9 cellular contexts compared by ENCODE assay signal in genomic region chr12:111434049-111434448, GRCh38. TPM values are rescaled to one million over a fixed set of nuclear protein-coding genes. Genes with fewer than 3 reads are reported as not detected.
DNase-seq lines count a peak whose midpoint lies in the region; ATAC-seq, FAIRE-seq and TF ChIP-seq lines count a peak whose summit lies in the region.
"Had no signal": no experiment of that assay in that cellular context is flagged by ENCODE, and none has a peak within 500 bp of the region (broad histone marks: within the 10 kb centered on the region; RNA-seq: fewer than 3 reads in every experiment).

No MANE protein-coding gene starts in this region.

- DNase-seq in heart right ventricle (no peak), Right ventricle myocardium inferior (ENCODE audit: missing footprints) (no peak), K562 (ENCODE audit: extremely low read depth in 1 of 4, low spot score in 3 of 4) (no peak), vagina (ENCODE audit: extremely low spot score in 2 of 2) (no peak), glomerular visceral epithelial cell (ENCODE audit: extremely low spot score) (no peak), A172 (ENCODE audit: low spot score) (no peak)
- no peak for DNase-seq in stimulated activated CD4-positive, alpha-beta T cell treated with anti-CD3 and anti-CD28 coated beads, Interleukin-1b, Interleukin-23, amount 100 ng/mL, for 48 hours
- DNase-seq: NCI-H1092 had no signal

- no peaks in the 10 kb centered on the region for H3K27me3 ChIP-seq in heart right ventricle
- H3K27me3 ChIP-seq in K562 (ENCODE audit: control insufficient read depth in 2 of 2, insufficient read depth in 2 of 2, low read length in 2 of 2) = no peaks in the 10 kb centered on the region
- H3K27me3 ChIP-seq in muscle layer of duodenum (ENCODE audit: low read depth, low read length) = no peaks in the 10 kb centered on the region
- no peaks in the 10 kb centered on the region for H3K27me3 ChIP-seq in vagina

- TF ChIP-seq POLR2A in K562 (conservative IDR thresholded peaks at IDR 0.05) (no peak), vagina (IDR thresholded peaks at IDR 0.05) (no peak)

- H3K36me3 ChIP-seq in heart right ventricle = peaks cover 0 to 3% (median 0%) of the 10 kb centered on the region in 9 donors
- H3K36me3 ChIP-seq in K562 (ENCODE audit: control insufficient read depth, insufficient read depth, low read length) = peaks cover 70% of the 10 kb centered on the region; the same call in 2 of the 3 replicates
- no peaks in the 10 kb centered on the region for H3K36me3 ChIP-seq in muscle layer of duodenum (ENCODE audit: control insufficient read depth in 1 of 2, insufficient read depth in 2 of 2, low read length in 2 of 2)
- no peaks in the 10 kb centered on the region for H3K36me3 ChIP-seq in vagina

- POLR2A ChIA-PET in K562 (lab: Yijun Ruan, JAX) = interaction anchor here (1.0 to 2.3 kb wide), 5 partner anchors 8 to 18 kb away, joined by 4 to 16 read pairs (median 5); no protein-coding TSS in a partner anchor

- intact Hi-C loops in heart right ventricle (cut with DNase I) = no loop called here
- intact Hi-C loops in Right ventricle myocardium inferior (cut with DNase I) = no loop called here
- intact Hi-C loops in K562 (cut with micrococcal nuclease) = no loop called here
- intact Hi-C loops in vagina (cut with DNase I) = no loop called here

- CTCF ChIA-PET in K562 (lab: Yijun Ruan, JAX; ENCODE audit: low intra/inter-chr PET ratio) = no interaction called here

- ATAC-seq in heart right ventricle = no peak
- no peak for ATAC-seq in Right ventricle myocardium inferior
- no peak for ATAC-seq in K562

- H3K9me3 ChIP-seq in heart right ventricle (no peaks in the 10 kb centered on the region), K562 (replicated peaks; ENCODE audit: control insufficient read depth, insufficient read depth, low read depth, low read length) (no peaks in the 10 kb centered on the region), muscle layer of duodenum (ENCODE audit: control insufficient read depth in 1 of 2, low read length in 2 of 2) (no peaks in the 10 kb centered on the region), vagina (no peaks in the 10 kb centered on the region)

- peaks cover 44% of the 10 kb centered on the region for H4K20me1 ChIP-seq in K562 (replicated peaks; ENCODE audit: control insufficient read depth, insufficient read depth, low read length)

- 16 to 54% methylated on average over 3 of the region's 3 CpGs for WGBS in heart right ventricle, 2 donors
- 42% methylated on average over 3 of the region's 3 CpGs for WGBS in K562 (ENCODE audit: insufficient coverage, low coverage, missing lambda C conversion rate)

- no peak overlapping the region for H3K4me2 ChIP-seq in K562 (ENCODE audit: insufficient read depth, low read length)

- H2AFZ ChIP-seq in K562 (ENCODE audit: low read depth, low read length) = no peak overlapping the region

- peak overlapping the region in 1 of 2 experiments; percentile 9; a peak in 1 of 4 replicates for H3K9ac ChIP-seq in K562 (ENCODE audit: insufficient read depth in 1 of 2, low read depth in 2 of 2, low read length in 2 of 2)

- TF ChIP-seq RAD21 in K562 (CRISPR knock-in tag; conservative IDR thresholded peaks at IDR 0.05 in 1 of 2, IDR thresholded peaks at IDR 0.05 in 1 of 2) = no peak

- H3K79me2 ChIP-seq in K562 (ENCODE audit: control insufficient read depth, insufficient read depth, low read length) = peaks cover 97% of the 10 kb centered on the region

- no peak for FAIRE-seq in K562 (lab: Jason Lieb, UNC)

- H3K27ac ChIP-seq in heart right ventricle (peak overlapping the region; percentile 72 to 93 (median 87)), K562 (ENCODE audit: extremely low read depth, low read depth, low read length) (peak overlapping the region; percentile 28; the same call in 2 of the 3 replicates), muscle layer of duodenum (ENCODE audit: low read length) (peak overlapping the region; percentile 56), vagina (peak overlapping the region; percentile 71)

- H3K4me1 ChIP-seq in heart right ventricle (peaks cover 55 to 100% (median 98%) of the 10 kb centered on the region in 9 donors), K562 (replicated peaks in 1 of 2; ENCODE audit: control insufficient read depth in 2 of 2, insufficient read depth in 2 of 2, low read length in 2 of 2) (peaks cover 22 to 55% of the 10 kb centered on the region in 2 experiments), muscle layer of duodenum (ENCODE audit: control insufficient read depth in 1 of 2, insufficient read depth in 2 of 2, low read length in 2 of 2) (peaks cover 22 to 92% of the 10 kb centered on the region in 2 donors), vagina (peaks cover 87% of the 10 kb centered on the region)

- TF ChIP-seq CTCF in heart right ventricle (IDR thresholded peaks at IDR 0.05) (no peak), K562 (IDR thresholded peaks at IDR 0.05 in 2 of 3, conservative IDR thresholded peaks at IDR 0.05 in 1 of 3; ENCODE audit: insufficient read depth in 2 of 3, low read depth in 1 of 3, low read length in 3 of 3) (no peak), vagina (IDR thresholded peaks at IDR 0.05) (no peak)

- BruUV-seq in K562 (replicated peaks; lab: Mats Ljungman, UMichigan) = no TSS peak

- H3K4me3 ChIP-seq in heart right ventricle = peak overlapping the region in 7 of 10 donors; percentile 6 to 35 (median 29)
- H3K4me3 ChIP-seq in K562 = no peak overlapping the region
- H3K4me3 ChIP-seq in muscle layer of duodenum (ENCODE audit: low read depth in 1 of 2, low read length in 2 of 2) = peak overlapping the region; percentile 9 to 16
- peak overlapping the region in 1 of 2 donors; percentile 14 for H3K4me3 ChIP-seq in vagina

- in situ Hi-C loops in K562 (cut with MboI) = no loop called here

- TF ChIP-seq EP300 in K562 (IDR thresholded peaks at IDR 0.05; ENCODE audit: low read length) = no peak

- no peaks in the 10 kb centered on the region for H3K9me1 ChIP-seq in K562 (ENCODE audit: control insufficient read depth, insufficient read depth, low read length)

TF ChIP-seq in K562, 482 proteins besides CTCF, POLR2A, EP300 and RAD21:
- peak; percentile 48; the same call in 1 of the 2 replicates for TF ChIP-seq CEBPB (tag; IDR thresholded peaks at IDR 0.05)
- TF ChIP-seq NR3C1 (CRISPR knock-in tag; IDR thresholded peaks at IDR 0.05) = no peak
- no peak for TF ChIP-seq ZNF165 (CRISPR knock-in tag; IDR thresholded peaks at IDR 0.05; ENCODE audit: borderline replicate concordance)
- no peak for TF ChIP-seq NEUROD1 (IDR thresholded peaks at IDR 0.05; ENCODE audit: borderline replicate concordance, low read depth, low read length, partially characterized antibody)

RNA-seq across cellular contexts. Expression of gene SH2B3, which starts 28.3 kb away (rescaled TPM):
- total RNA-seq in heart right ventricle (10 to 100 TPM; 29.8 to 61.4 (median 39.0) TPM), Right ventricle myocardium inferior (43.7 TPM), K562 (2014; rRNA removed) (46.7 and 52.0 TPM in 2 replicates), K562 (2014; rRNA removed; fragmentation: Illumina TruSeq; extraction: Trizol) (37.4 and 46.7 TPM in 2 replicates), K562 (2015; rRNA removed; fragmentation: Illumina TruSeq; extraction: Trizol) (22.9 and 23.4 TPM in 2 replicates), K562 (2021) (63.8 and 75.3 TPM in 2 replicates), vagina (24.1 TPM)
- polyA plus RNA-seq in heart right ventricle (10 to 100 TPM in 1 of 2 donors, 1 to 10 TPM in 1; 9.9 to 11.5 TPM), K562 (2011; rRNA removed) (28.2 and 32.5 TPM in 2 replicates), K562 (2014; fragmentation: Illumina TruSeq; extraction: Trizol) (59.9 and 64.4 TPM in 2 replicates), K562 (2014; fragmentation: Nextera tagmentation; extraction: Ambion mirVana) (10 to 100 TPM; 10.8 to 14.3 TPM), K562 (2014; rRNA removed) (38.6 and 41.3 TPM in 2 replicates)
- 50.2 and 69.6 TPM in 2 replicates for total RNA-seq in K562 (2011; cell fraction: chromatin; rRNA removed; ENCODE audit: low replicate concordance)
- total RNA-seq in K562 (2011; cell fraction: nucleolus; rRNA removed) = 38.4 and 40.4 TPM in 2 replicates
- 52.1 and 86.9 TPM in 2 replicates for total RNA-seq in K562 (2011; cell fraction: nucleoplasm; rRNA removed)
- 33.3 and 57.9 TPM in 2 replicates for polyA plus RNA-seq in K562 (2011; cell fraction: cytosol; rRNA removed)
- 25.5 and 39.5 TPM in 2 replicates for polyA plus RNA-seq in K562 (2011; cell fraction: nucleus; rRNA removed)
- 29.2 and 33.2 TPM in 2 replicates for polyA plus RNA-seq in K562 (2012)
- 22.2 and 28.8 TPM in 2 replicates for polyA minus RNA-seq in K562 (2011; rRNA and poly(A)+ RNA removed)
- 40.8 and 46.0 TPM in 2 replicates for polyA minus RNA-seq in K562 (2011; cell fraction: cytosol; rRNA and poly(A)+ RNA removed)
- 10.2 and 14.4 TPM in 2 replicates for polyA minus RNA-seq in K562 (2011; cell fraction: nucleus; rRNA and poly(A)+ RNA removed)
- 30.5 and 32.3 TPM in 2 replicates for total RNA-seq in A172 (2014; rRNA removed; shearing (Covaris generic))

Comparison
In these comparisons a context has a peak if more than half of its experiments do, and no peak if none do; other contexts are left out.
1. H3K27ac ChIP-seq: peak in every context shown above with its lines; median percentile 87 in heart right ventricle; 71 in vagina; 56 in muscle layer of duodenum; 28 in K562.